In genomic region chr1:59837857-59838256, GRCh38 we compare ENCODE assay signal across 1 cellular context. TPM values are rescaled to one million over a fixed set of nuclear protein-coding genes. Genes with fewer than 3 reads are reported as not detected.
"Had no signal": no experiment of that assay in that cellular context is flagged by ENCODE, and none has a peak within 500 bp of the region (broad histone marks: within the 10 kb centered on the region; RNA-seq: fewer than 3 reads in every experiment).

No MANE protein-coding gene starts in this region.

RNA-seq across cellular contexts. Expression of gene HOOK1, which starts 23.1 kb away (rescaled TPM):
- total RNA-seq: G401 had no signal
